8 cellular contexts compared by ENCODE assay signal in genomic region chr16:47037746-47038458, GRCh38.
DNase-seq lines count a peak whose midpoint lies in the region; ATAC-seq and TF ChIP-seq lines count a peak whose summit lies in the region.

No MANE protein-coding gene starts in this region.

- peaks cover 9% of the 10 kb centered on the region for H3K36me3 Mint-ChIP-seq in Calu3 (ENCODE audit: insufficient read depth, unreplicated experiment)
- no peaks in the 10 kb centered on the region for H3K36me3 Mint-ChIP-seq in activated T-cell treated with anti-CD3 and anti-CD28 coated beads, Interleukin-2, amount 50 U/mL, for 24 hours (ENCODE audit: low read depth)
- H3K36me3 Mint-ChIP-seq in naive thymus-derived CD8-positive, alpha-beta T cell = no peaks in the 10 kb centered on the region
- no peaks in the 10 kb centered on the region for H3K36me3 Mint-ChIP-seq in stimulated activated memory B cell treated with anti-CD40 and anti-IgM and Interleukin-4, amounts not matched to agents 10 μg/mL and 1 μg/mL and 100 μg/mL, for 72 hours

- H3K27me3 Mint-ChIP-seq in Calu3 (ENCODE audit: unreplicated experiment) = peaks cover 25% of the 10 kb centered on the region
- H3K27me3 Mint-ChIP-seq in activated T-cell treated with anti-CD3 and anti-CD28 coated beads, Interleukin-2, amount 50 U/mL, for 24 hours = peaks cover 9% of the 10 kb centered on the region
- peaks cover 0 to 4% (median 2%) of the 10 kb centered on the region in 5 donors for H3K27me3 Mint-ChIP-seq in naive thymus-derived CD8-positive, alpha-beta T cell
- H3K27me3 Mint-ChIP-seq in stimulated activated memory B cell treated with anti-CD40 and anti-IgM and Interleukin-4, amounts not matched to agents 10 μg/mL and 1 μg/mL and 100 μg/mL, for 72 hours = no peaks in the 10 kb centered on the region

- peak overlapping the region; percentile 79 for H3K4me3 ChIP-seq in OCI-LY3 (ENCODE audit: low read length)

- no peaks in the 10 kb centered on the region for H3K79me2 ChIP-seq in OCI-LY3 (ENCODE audit: low read length)

- no peaks in the 10 kb centered on the region for H3K9me3 ChIP-seq in OCI-LY3 (ENCODE audit: insufficient read depth, low read length)

- H3K9me3 Mint-ChIP-seq in Calu3 (ENCODE audit: low read depth, unreplicated experiment) = no peaks in the 10 kb centered on the region
- no peaks in the 10 kb centered on the region for H3K9me3 Mint-ChIP-seq in activated T-cell treated with anti-CD3 and anti-CD28 coated beads, Interleukin-2, amount 50 U/mL, for 24 hours
- no peaks in the 10 kb centered on the region for H3K9me3 Mint-ChIP-seq in naive thymus-derived CD8-positive, alpha-beta T cell
- no peaks in the 10 kb centered on the region for H3K9me3 Mint-ChIP-seq in stimulated activated memory B cell treated with anti-CD40 and anti-IgM and Interleukin-4, amounts not matched to agents 10 μg/mL and 1 μg/mL and 100 μg/mL, for 72 hours

- H3K27ac ChIP-seq in OCI-LY3 (ENCODE audit: low read length) = no peak overlapping the region

- peak overlapping the region; percentile 64 for H3K9ac ChIP-seq in OCI-LY3 (ENCODE audit: low read length)

- no peak overlapping the region for H3K27ac Mint-ChIP-seq in Calu3 (ENCODE audit: unreplicated experiment)
- peak overlapping the region; percentile 37 for H3K27ac Mint-ChIP-seq in activated T-cell treated with anti-CD3 and anti-CD28 coated beads, Interleukin-2, amount 50 U/mL, for 24 hours
- H3K27ac Mint-ChIP-seq in naive thymus-derived CD8-positive, alpha-beta T cell = peak overlapping the region in 2 of 10 donors; percentile 31 to 60
- peak overlapping the region; percentile 69 for H3K27ac Mint-ChIP-seq in stimulated activated memory B cell treated with anti-CD40 and anti-IgM and Interleukin-4, amounts not matched to agents 10 μg/mL and 1 μg/mL and 100 μg/mL, for 72 hours

- H3K4me1 Mint-ChIP-seq in Calu3 (ENCODE audit: low read depth, unreplicated experiment) = no peaks in the 10 kb centered on the region
- peaks cover 5% of the 10 kb centered on the region for H3K4me1 Mint-ChIP-seq in activated T-cell treated with anti-CD3 and anti-CD28 coated beads, Interleukin-2, amount 50 U/mL, for 24 hours (ENCODE audit: low read depth)
- peaks cover 0 to 6% (median 1%) of the 10 kb centered on the region in 4 donors for H3K4me1 Mint-ChIP-seq in naive thymus-derived CD8-positive, alpha-beta T cell
- H3K4me1 Mint-ChIP-seq in stimulated activated memory B cell treated with anti-CD40 and anti-IgM and Interleukin-4, amounts not matched to agents 10 μg/mL and 1 μg/mL and 100 μg/mL, for 72 hours = peaks cover 24% of the 10 kb centered on the region

- peak overlapping the region; percentile 70 for H3K4me2 ChIP-seq in OCI-LY3 (ENCODE audit: low read length)

- peak overlapping the region; percentile 98 for H2AFZ ChIP-seq in OCI-LY3 (ENCODE audit: low read depth, low read length)

- intact Hi-C loops in Calu3 (cut with micrococcal nuclease; ENCODE audit: unreplicated experiment) = loop anchor here (2.0 to 5.0 kb wide), 2 partner anchors 104 to 1127 kb away; partner anchors contain the start of gene NETO2

- no peaks in the 10 kb centered on the region; the same call in 1 of the 2 replicates for H3K27me3 ChIP-seq in OCI-LY3 (ENCODE audit: low read depth, low read length)

- TF ChIP-seq CTCF in Calu3 (IDR thresholded peaks at IDR 0.05; ENCODE audit: unreplicated experiment) (peak; percentile 94), OCI-LY3 (IDR thresholded peaks at IDR 0.05; ENCODE audit: low read depth, low read length) (peak; percentile 86)

- H3K4me3 Mint-ChIP-seq in Calu3 (ENCODE audit: low read depth, unreplicated experiment) = peak overlapping the region; percentile 76
- peak overlapping the region; percentile 75 for H3K4me3 Mint-ChIP-seq in activated T-cell treated with anti-CD3 and anti-CD28 coated beads, Interleukin-2, amount 50 U/mL, for 24 hours
- H3K4me3 Mint-ChIP-seq in naive thymus-derived CD8-positive, alpha-beta T cell = peak overlapping the region; percentile 67 to 85 (median 76)
- H3K4me3 Mint-ChIP-seq in stimulated activated memory B cell treated with anti-CD40 and anti-IgM and Interleukin-4, amounts not matched to agents 10 μg/mL and 1 μg/mL and 100 μg/mL, for 72 hours = peak overlapping the region; percentile 86

- POLR2A ChIA-PET in naive thymus-derived CD8-positive, alpha-beta T cell (lab: Charles Lee) = interaction anchor here (2.1 kb wide), 1 partner anchor 64 kb away, joined by 15 read pairs; the partner anchor contains the start of gene DNAJA2

- 0 out of 2 replicates have a peak, but pooled peaks cover 3% of the 10 kb centered on the region for H3K4me1 ChIP-seq in OCI-LY3 (ENCODE audit: low read length)

- BruUV-seq in Calu3 (replicated peaks; lab: Mats Ljungman, UMichigan) = no TSS peak

- peak; percentile 93 for ATAC-seq in GM19452 (IDR thresholded peaks at IDR 0.05; ENCODE audit: unreplicated experiment)
- peak; percentile 85 for ATAC-seq in HG03565 (IDR thresholded peaks at IDR 0.05; ENCODE audit: unreplicated experiment)
- peak; percentile 96 to 97 for ATAC-seq in naive thymus-derived CD8-positive, alpha-beta T cell
- ATAC-seq in stimulated activated memory B cell treated with anti-CD40 and anti-IgM and Interleukin-4, amounts not matched to agents 10 μg/mL and 1 μg/mL and 100 μg/mL, for 72 hours = peak; percentile 96

- no peaks in the 10 kb centered on the region for H3K36me3 ChIP-seq in OCI-LY3 (replicated peaks; ENCODE audit: low read depth, low read length)

- CTCF ChIA-PET in Calu3 (lab: Charles Lee) = interaction anchor here (0.7 to 2.0 kb wide), 16 partner anchors 10 to 1282 kb away, joined by 3 to 18 read pairs (median 4); partner anchors contain the start of gene NETO2

- DNase-seq in Calu3 (peak; percentile 97), fibroblast of gingiva (ENCODE audit: low read depth) (peak; percentile 70)
- peak; percentile 97 for DNase-seq in activated T-cell treated with anti-CD3 and anti-CD28 coated beads, Interleukin-2, amount 50 U/mL, for 24 hours
- peak; percentile 73 to 92 (median 87) for DNase-seq in naive thymus-derived CD8-positive, alpha-beta T cell

- H4K20me1 ChIP-seq in OCI-LY3 (ENCODE audit: insufficient read depth, low read length) = no peaks in the 10 kb centered on the region
